2 cellular contexts compared by ENCODE assay signal in genomic region chr12:118107694-118108093, GRCh38.
TF ChIP-seq lines count a peak whose summit lies in the region.

No MANE protein-coding gene starts in this region.

TF ChIP-seq in HepG2, 621 proteins besides CTCF, POLR2A, EP300 and RAD21:
- peak; percentile 68 for TF ChIP-seq HNF4A (CRISPR knock-in tag; IDR thresholded peaks at IDR 0.05)
- TF ChIP-seq POGZ (CRISPR knock-in tag; IDR thresholded peaks at IDR 0.05), result peak; percentile 23; the same call in 1 of the 2 replicates
- TF ChIP-seq NCOR1 (IDR thresholded peaks at IDR 0.05; ENCODE audit: borderline replicate concordance, low read length), result peak; percentile 31; the same call in 1 of the 2 replicates
- no peak for TF ChIP-seq FIP1L1 (IDR thresholded peaks at IDR 0.05; ENCODE audit: borderline replicate concordance, insufficient read depth, low read depth, low read length)
- no peak for TF ChIP-seq GFI1 (CRISPR knock-in tag; IDR thresholded peaks at IDR 0.05; ENCODE audit: borderline replicate concordance)
- TF ChIP-seq HNF4G (IDR thresholded peaks at IDR 0.05; ENCODE audit: borderline replicate concordance, low read depth, low read length), result 0 out of 2 replicates have a peak, but pooled peaks have one; percentile 16
- no peak for TF ChIP-seq HNF4G (CRISPR knock-in tag; IDR thresholded peaks at IDR 0.05; ENCODE audit: borderline replicate concordance, low read depth)
- TF ChIP-seq ZNF460 (CRISPR knock-in tag; IDR thresholded peaks at IDR 0.05; ENCODE audit: borderline replicate concordance), result peak; percentile 52; the same call in 1 of the 2 replicates
- TF ChIP-seq ZMYM3 (CRISPR knock-in tag; IDR thresholded peaks at IDR 0.05), result 0 out of 2 replicates have a peak, but pooled peaks have one; percentile 15
- TF ChIP-seq HBP1 (CRISPR knock-in tag; IDR thresholded peaks at IDR 0.05; ENCODE audit: low read depth), result no peak
- peak; percentile 18 for TF ChIP-seq TEAD3 (CRISPR knock-in tag; optimal IDR thresholded peaks at IDR 0.05; ENCODE audit: borderline replicate concordance)

TF ChIP-seq in WTC11, 78 proteins besides CTCF, POLR2A, EP300 and RAD21:
- no peak for TF ChIP-seq FOXP1 (CRISPR knock-in tag; IDR thresholded peaks at IDR 0.05; ENCODE audit: borderline replicate concordance)
- peak; percentile 12; the same call in 1 of the 2 replicates for TF ChIP-seq HMGA2 (CRISPR knock-in tag; IDR thresholded peaks at IDR 0.05)
